ENCODE assay signal across 16 cellular contexts in genomic region chr14:102736956-102737355, GRCh38. TPM values are rescaled to one million over a fixed set of nuclear protein-coding genes. Genes with fewer than 3 reads are reported as not detected.
A peak's percentile ranks its signal among the peaks of the same experiment; 100 is the strongest.
DNase-seq lines count a peak whose midpoint lies in the region; ATAC-seq, FAIRE-seq and TF ChIP-seq lines count a peak whose summit lies in the region.
"Had no signal": no experiment of that assay in that cellular context is flagged by ENCODE, and none has a peak within 500 bp of the region (broad histone marks: within the 10 kb centered on the region; RNA-seq: fewer than 3 reads in every experiment).

No MANE protein-coding gene starts in this region.

- TF ChIP-seq CTCF in left ventricle myocardium inferior (IDR thresholded peaks at IDR 0.05; ENCODE audit: borderline replicate concordance) (no peak), HepG2 (CRISPR knock-in tag; IDR thresholded peaks at IDR 0.05) (no peak), osteoblast (IDR thresholded peaks at IDR 0.05; ENCODE audit: extremely low read depth, low read depth, low read length) (no peak)

- WGBS in HepG2 (ENCODE audit: low lambda C conversion rate), result 100% methylated on average over 3 of the region's 3 CpGs

- ATAC-seq in HepG2 (no peak; the same call in 2 of the 3 replicates), HG03520 (IDR thresholded peaks at IDR 0.05; ENCODE audit: unreplicated experiment) (no peak)
- no peak for ATAC-seq in stimulated activated effector memory CD8-positive, alpha-beta T cell treated with anti-CD3 and anti-CD28 coated beads, Interleukin-12 subunit alpha, Interleukin-12 subunit beta, amount 100 ng/mL, for 72 hours
- ATAC-seq: HCT116 had no signal

- H4K20me1 ChIP-seq in HepG2 (ENCODE audit: insufficient read depth, low read length), result no peaks in the 10 kb centered on the region
- no peaks in the 10 kb centered on the region for H4K20me1 ChIP-seq in osteoblast (ENCODE audit: insufficient read depth, low read length)

- H3K27ac Mint-ChIP-seq in stimulated activated effector memory CD8-positive, alpha-beta T cell treated with anti-CD3 and anti-CD28 coated beads, Interleukin-12 subunit alpha, Interleukin-12 subunit beta, amount 100 ng/mL, for 72 hours, result peak overlapping the region; percentile 35
- H3K27ac Mint-ChIP-seq in activated naive CD4-positive, alpha-beta T cell treated with anti-CD3 and anti-CD28 coated beads for 36 hours, result no peak overlapping the region
- H3K27ac Mint-ChIP-seq: B cell; CD4-positive, alpha-beta T cell had no signal

- intact Hi-C loops in cardiac septum (cut with DNase I) (no loop called here), left ventricle myocardium inferior (cut with micrococcal nuclease) (no loop called here), HepG2 (cut with micrococcal nuclease; ENCODE audit: unreplicated experiment) (no loop called here)
- intact Hi-C loops in activated naive CD4-positive, alpha-beta T cell treated with anti-CD3 and anti-CD28 coated beads for 36 hours (cut with micrococcal nuclease), result no loop called here

- H2AFZ ChIP-seq in HepG2 (ENCODE audit: low read length), result no peak overlapping the region
- no peak overlapping the region for H2AFZ ChIP-seq in osteoblast (ENCODE audit: low read length)

- H3K4me1 ChIP-seq in left ventricle myocardium inferior, result no peaks in the 10 kb centered on the region
- no peaks in the 10 kb centered on the region for H3K4me1 ChIP-seq in HepG2 (ENCODE audit: insufficient read depth, low read length)
- no peaks in the 10 kb centered on the region for H3K4me1 ChIP-seq in osteoblast (ENCODE audit: insufficient read depth, low read length)

- BruUV-seq in HepG2 (replicated peaks; lab: Mats Ljungman, UMichigan), result no TSS peak

- H3K36me3 ChIP-seq in left ventricle myocardium inferior (peaks cover 7% of the 10 kb centered on the region), HepG2 (replicated peaks in 1 of 2; ENCODE audit: control insufficient read depth in 1 of 2, insufficient read depth in 2 of 2, low read length in 2 of 2) (peaks cover 7 to 8% of the 10 kb centered on the region in 2 experiments; a peak in 1 of 5 replicates), osteoblast (ENCODE audit: insufficient read depth, low read length) (no peaks in the 10 kb centered on the region)

- CTCF ChIA-PET in HepG2 (lab: Yijun Ruan, JAX; ENCODE audit: low intra/inter-chr PET ratio, low total read pairs), result interaction anchor here (0.6 kb wide), 1 partner anchor 41 kb away, joined by 3 read pairs; no protein-coding TSS in a partner anchor
- CTCF ChIA-PET in activated naive CD4-positive, alpha-beta T cell treated with anti-CD3 and anti-CD28 coated beads for 36 hours (lab: Charles Lee), result interaction anchor here (0.6 to 0.8 kb wide), 2 partner anchors 11 to 449 kb away, joined by 3 read pairs; no protein-coding TSS in a partner anchor

- TF ChIP-seq RAD21 in HepG2 (CRISPR knock-in tag; IDR thresholded peaks at IDR 0.05), result no peak

- FAIRE-seq in HepG2 (lab: Jason Lieb, UNC), result no peak
- FAIRE-seq: H54 had no signal

- H3K4me3 Mint-ChIP-seq in stimulated activated effector memory CD8-positive, alpha-beta T cell treated with anti-CD3 and anti-CD28 coated beads, Interleukin-12 subunit alpha, Interleukin-12 subunit beta, amount 100 ng/mL, for 72 hours, result no peak overlapping the region
- no peak overlapping the region for H3K4me3 Mint-ChIP-seq in activated naive CD4-positive, alpha-beta T cell treated with anti-CD3 and anti-CD28 coated beads for 36 hours
- H3K4me3 Mint-ChIP-seq: B cell; CD4-positive, alpha-beta T cell had no signal

- H3K9me3 Mint-ChIP-seq in stimulated activated effector memory CD8-positive, alpha-beta T cell treated with anti-CD3 and anti-CD28 coated beads, Interleukin-12 subunit alpha, Interleukin-12 subunit beta, amount 100 ng/mL, for 72 hours, result no peaks in the 10 kb centered on the region
- peaks cover 3% of the 10 kb centered on the region for H3K9me3 Mint-ChIP-seq in activated naive CD4-positive, alpha-beta T cell treated with anti-CD3 and anti-CD28 coated beads for 36 hours
- H3K9me3 Mint-ChIP-seq: CD4-positive, alpha-beta T cell had no signal

- peaks cover 18% of the 10 kb centered on the region for H3K9me3 ChIP-seq in left ventricle myocardium inferior (replicated peaks)
- H3K9me3 ChIP-seq in HepG2 (ENCODE audit: low read length), result no peaks in the 10 kb centered on the region
- H3K9me3 ChIP-seq in osteoblast (ENCODE audit: low read depth, low read length), result no peaks in the 10 kb centered on the region

- TF ChIP-seq EP300 in HepG2 (IDR thresholded peaks at IDR 0.05; ENCODE audit: low read depth in 2 of 2, low read length in 2 of 2), result no peak
- TF ChIP-seq EP300 in HepG2 (CRISPR knock-in tag; IDR thresholded peaks at IDR 0.05; ENCODE audit: borderline replicate concordance), result no peak

- no peaks in the 10 kb centered on the region for H3K4me1 Mint-ChIP-seq in stimulated activated effector memory CD8-positive, alpha-beta T cell treated with anti-CD3 and anti-CD28 coated beads, Interleukin-12 subunit alpha, Interleukin-12 subunit beta, amount 100 ng/mL, for 72 hours
- H3K4me1 Mint-ChIP-seq in activated naive CD4-positive, alpha-beta T cell treated with anti-CD3 and anti-CD28 coated beads for 36 hours (ENCODE audit: low read depth), result no peaks in the 10 kb centered on the region
- H3K4me1 Mint-ChIP-seq: B cell had no signal

- H3K9ac ChIP-seq in HepG2 (ENCODE audit: insufficient read depth, low read depth, low read length), result no peak overlapping the region

- H3K27me3 ChIP-seq in left ventricle myocardium inferior (ENCODE audit: low read depth) (no peaks in the 10 kb centered on the region), HepG2 (ENCODE audit: control insufficient read depth in 1 of 2, insufficient read depth in 2 of 2, low read length in 2 of 2) (no peaks in the 10 kb centered on the region), osteoblast (ENCODE audit: insufficient read depth, low read length) (no peaks in the 10 kb centered on the region)

- H3K79me2 ChIP-seq in HepG2 (ENCODE audit: insufficient read depth, low read length) (no peaks in the 10 kb centered on the region), osteoblast (ENCODE audit: insufficient read depth, low read length) (no peaks in the 10 kb centered on the region)

- TF ChIP-seq POLR2A in HepG2 (IDR thresholded peaks at IDR 0.05; ENCODE audit: insufficient read depth in 1 of 2, low read depth in 2 of 2, low read length in 2 of 2), result no peak

- POLR2A ChIA-PET in HepG2 (lab: Yijun Ruan, JAX), result no interaction called here

- no peak overlapping the region for H3K4me3 ChIP-seq in left ventricle myocardium inferior
- H3K4me3 ChIP-seq in HepG2 (replicated peaks in 1 of 3; ENCODE audit: insufficient read depth in 1 of 3, low read depth in 2 of 3, low read length in 3 of 3), result no peak overlapping the region
- H3K4me3 ChIP-seq in osteoblast (ENCODE audit: insufficient read depth, low read length), result no peak overlapping the region

- H3K27ac ChIP-seq in left ventricle myocardium inferior (replicated peaks) (no peak overlapping the region), HepG2 (ENCODE audit: extremely low read length, insufficient read depth, low read length) (no peak overlapping the region), osteoblast (ENCODE audit: low read depth, low read length) (no peak overlapping the region)

- in situ Hi-C loops in HepG2 (cut with HindIII; ENCODE audit: extremely low pct_ligation_motif_present, low pct_unique_long_range_greater_than_20kb), result no loop called here

- H3K4me2 ChIP-seq in HepG2 (ENCODE audit: low read depth, low read length) (no peak overlapping the region), osteoblast (ENCODE audit: insufficient read depth, low read length) (no peak overlapping the region)

- H3K27me3 Mint-ChIP-seq in activated naive CD4-positive, alpha-beta T cell treated with anti-CD3 and anti-CD28 coated beads for 36 hours (ENCODE audit: low read depth), result no peaks in the 10 kb centered on the region
- H3K27me3 Mint-ChIP-seq: B cell; CD4-positive, alpha-beta T cell had no signal

- peaks cover 6% of the 10 kb centered on the region for H3K36me3 Mint-ChIP-seq in stimulated activated effector memory CD8-positive, alpha-beta T cell treated with anti-CD3 and anti-CD28 coated beads, Interleukin-12 subunit alpha, Interleukin-12 subunit beta, amount 100 ng/mL, for 72 hours
- peaks cover 2% of the 10 kb centered on the region for H3K36me3 Mint-ChIP-seq in activated naive CD4-positive, alpha-beta T cell treated with anti-CD3 and anti-CD28 coated beads for 36 hours (ENCODE audit: low read depth)

- DNase-seq in cardiac septum (ENCODE audit: low spot score), result peak; percentile 59
- DNase-seq in left ventricle myocardium inferior, result no peak
- no peak for DNase-seq in HepG2 (ENCODE audit: low spot score)
- peak; percentile 17 for DNase-seq in osteoblast (ENCODE audit: insufficient read length, low spot score, missing footprints)
- no peak for DNase-seq in stimulated activated effector memory CD8-positive, alpha-beta T cell treated with anti-CD3 and anti-CD28 coated beads, Interleukin-12 subunit alpha, Interleukin-12 subunit beta, amount 100 ng/mL, for 72 hours (ENCODE audit: low spot score in 2 of 2)
- DNase-seq in activated naive CD4-positive, alpha-beta T cell treated with anti-CD3 and anti-CD28 coated beads for 36 hours, result no peak
- no peak for DNase-seq in AML-193 (lab: John Stamatoyannopoulos, UW)
- DNase-seq: ACHN; C1 segment of cervical spinal cord; Calu3; CD4-positive, alpha-beta T cell; DMS 273 treated with DMSO at 0.1 percent for 48 hours had no signal

RNA-seq across cellular contexts. Expression of gene TRAF3, which starts 40.3 kb away (rescaled TPM):
- total RNA-seq in cardiac septum (12.5 TPM), left ventricle myocardium inferior (11.3 TPM), HepG2 (2016; rRNA removed; fragmentation: Illumina TruSeq; extraction: Trizol) (12.2 and 13.0 TPM in 2 replicates), osteoblast (19.5 and 23.3 TPM in 2 replicates)
- 45.5 and 46.6 TPM in 2 replicates for total RNA-seq in HepG2 (2016; cell fraction: cytosol; rRNA removed; fragmentation: Illumina TruSeq; extraction: Trizol; ENCODE audit: low read depth)
- 10.7 and 11.9 TPM in 2 replicates for total RNA-seq in HepG2 (2016; cell fraction: insoluble cytoplasmic fraction; rRNA removed; fragmentation: Illumina TruSeq; extraction: Trizol)
- total RNA-seq in HepG2 (2016; cell fraction: membrane; rRNA removed; fragmentation: Illumina TruSeq; extraction: Trizol), result 36.3 and 37.0 TPM in 2 replicates
- 8.7 and 9.5 TPM in 2 replicates for total RNA-seq in HepG2 (2016; cell fraction: nucleus; rRNA removed; fragmentation: Illumina TruSeq; extraction: Trizol)
- polyA plus RNA-seq in HepG2 (2011; rRNA removed), result 6.9 and 7.2 TPM in 2 replicates
- polyA plus RNA-seq in HepG2 (2011; cell fraction: cytosol; rRNA removed), result 6.0 and 6.8 TPM in 2 replicates
- 8.0 and 8.4 TPM in 2 replicates for polyA plus RNA-seq in HepG2 (2011; cell fraction: nucleus; rRNA removed)
- 5.3 and 5.6 TPM in 2 replicates for polyA plus RNA-seq in HepG2 (2012)
- polyA plus RNA-seq in HepG2 (2016; cell fraction: cytosol; fragmentation: Illumina TruSeq; extraction: Trizol; ENCODE audit: low read depth), result 11.1 and 11.2 TPM in 2 replicates
- 7.7 and 10.1 TPM in 2 replicates for polyA plus RNA-seq in HepG2 (2016; cell fraction: insoluble cytoplasmic fraction; fragmentation: Illumina TruSeq; extraction: Trizol; ENCODE audit: low read depth)
- polyA plus RNA-seq in HepG2 (2016; cell fraction: membrane; fragmentation: Illumina TruSeq; extraction: Trizol; ENCODE audit: low read depth), result 15.8 and 17.5 TPM in 2 replicates
- 11.6 and 12.0 TPM in 2 replicates for polyA plus RNA-seq in HepG2 (2016; cell fraction: nucleus; fragmentation: Illumina TruSeq; extraction: Trizol; ENCODE audit: insufficient read depth, low read depth)
- 21.0 and 40.5 TPM in 2 replicates for polyA minus RNA-seq in HepG2 (2011; rRNA and poly(A)+ RNA removed; ENCODE audit: low replicate concordance)
- 7.8 and 9.1 TPM in 2 replicates for polyA minus RNA-seq in HepG2 (2011; cell fraction: cytosol; rRNA and poly(A)+ RNA removed)
- polyA minus RNA-seq in HepG2 (2011; cell fraction: nucleus; rRNA and poly(A)+ RNA removed), result 6.8 and 11.8 TPM in 2 replicates
- total RNA-seq in activated naive CD4-positive, alpha-beta T cell treated with anti-CD3 and anti-CD28 coated beads for 36 hours, result 10 to 100 TPM; 74.4 to 76.8 TPM

Comparison
In these comparisons a context has a peak if more than half of its experiments do, and no peak if none do; other contexts are left out.
1. DNase-seq: peak in cardiac septum (single experiment) and osteoblast (single experiment); none in left ventricle myocardium inferior (single experiment), HepG2 (single experiment), stimulated activated effector memory CD8-positive, alpha-beta T cell treated with anti-CD3 and anti-CD28 coated beads, Interleukin-12 subunit alpha, Interleukin-12 subunit beta, amount 100 ng/mL, for 72 hours (0 of 2), activated naive CD4-positive, alpha-beta T cell treated with anti-CD3 and anti-CD28 coated beads for 36 hours (single experiment) and AML-193 (0 of 2).